In genomic region chr2:187509667-187510417, GRCh38 we compare ENCODE assay signal across 1 cellular context.
TF ChIP-seq lines count a peak whose summit lies in the region.

No MANE protein-coding gene starts in this region.

TF ChIP-seq in HepG2, 621 proteins besides CTCF, POLR2A, EP300 and RAD21 (continued from another document and continues in another):
- TF ChIP-seq ZBTB37 (CRISPR knock-in tag; IDR thresholded peaks at IDR 0.05) (no peak; the same call in 1 of the 2 replicates), TERF1 (CRISPR knock-in tag; IDR thresholded peaks at IDR 0.05) (no peak), ZNF335 (CRISPR knock-in tag; IDR thresholded peaks at IDR 0.05) (no peak), SP5 (CRISPR knock-in tag; IDR thresholded peaks at IDR 0.05; ENCODE audit: borderline replicate concordance, low read depth) (peak; percentile 99), ARHGAP35 (CRISPR knock-in tag; IDR thresholded peaks at IDR 0.05; ENCODE audit: borderline replicate concordance) (0 out of 2 replicates have a peak, but pooled peaks have one; percentile 42), ZNF549 (CRISPR knock-in tag; IDR thresholded peaks at IDR 0.05) (no peak), ZNF639 (CRISPR knock-in tag; conservative IDR thresholded peaks at IDR 0.05) (peak; percentile 88), TEF (CRISPR knock-in tag; IDR thresholded peaks at IDR 0.05) (no peak), HINFP (CRISPR knock-in tag; IDR thresholded peaks at IDR 0.05; ENCODE audit: low read depth) (no peak), ZBTB46 (CRISPR knock-in tag; IDR thresholded peaks at IDR 0.05; ENCODE audit: borderline replicate concordance) (no peak), ZSCAN5A (CRISPR knock-in tag; IDR thresholded peaks at IDR 0.05; ENCODE audit: borderline replicate concordance) (peak; percentile 82; the same call in 1 of the 2 replicates), GLMP (CRISPR knock-in tag; IDR thresholded peaks at IDR 0.05; ENCODE audit: borderline replicate concordance) (no peak), ZSCAN30 (CRISPR knock-in tag; IDR thresholded peaks at IDR 0.05) (no peak; the same call in 1 of the 2 replicates), FOXP1 (IDR thresholded peaks at IDR 0.05) (peak; percentile 97), FOXP1 (CRISPR knock-in tag; IDR thresholded peaks at IDR 0.05) (peak; percentile 99), ZNF407 (CRISPR knock-in tag; IDR thresholded peaks at IDR 0.05; ENCODE audit: not compliant biosample characterization) (no peak), ATRX (CRISPR knock-in tag; IDR thresholded peaks at IDR 0.05; ENCODE audit: borderline replicate concordance) (no peak), TRIM22 (IDR thresholded peaks at IDR 0.05) (no peak), ZBTB44 (CRISPR knock-in tag; IDR thresholded peaks at IDR 0.05) (no peak; the same call in 1 of the 2 replicates), KLF15 (CRISPR knock-in tag; IDR thresholded peaks at IDR 0.05; ENCODE audit: borderline replicate concordance) (no peak), CREM (IDR thresholded peaks at IDR 0.05) (peak; percentile 99), CREM (CRISPR knock-in tag; IDR thresholded peaks at IDR 0.05) (no peak), TGIF2 (CRISPR knock-in tag; IDR thresholded peaks at IDR 0.05) (peak; percentile 62; the same call in 1 of the 2 replicates), CSRNP1 (CRISPR knock-in tag; IDR thresholded peaks at IDR 0.05) (no peak), ZNF703 (CRISPR knock-in tag; IDR thresholded peaks at IDR 0.05; ENCODE audit: borderline replicate concordance) (peak; percentile 82)
